Comparison of ENCODE assay signal across 8 cellular contexts in genomic region chr6:14118444-14118843, GRCh38. TPM values are rescaled to one million over a fixed set of nuclear protein-coding genes. Genes with fewer than 3 reads are reported as not detected.
A peak's percentile ranks its signal among the peaks of the same experiment; 100 is the strongest.
DNase-seq lines count a peak whose midpoint lies in the region; TF ChIP-seq lines count a peak whose summit lies in the region.

No MANE protein-coding gene starts in this region.

- no peak for TF ChIP-seq CTCF in esophagus squamous epithelium (IDR thresholded peaks at IDR 0.05)
- no peak for TF ChIP-seq CTCF in spleen (IDR thresholded peaks at IDR 0.05 in 8 of 11, conservative IDR thresholded peaks at IDR 0.05 in 3 of 11)

- H3K27ac ChIP-seq in SK-N-MC (no peak overlapping the region), esophagus squamous epithelium (peak overlapping the region in 2 of 4 donors; percentile 57 to 67), spleen (peak overlapping the region; percentile 31 to 92 (median 86))

- H3K36me3 ChIP-seq in SK-N-MC (ENCODE audit: insufficient read depth, low read length) (peaks cover 27% of the 10 kb centered on the region), esophagus squamous epithelium (no peaks in the 10 kb centered on the region), spleen (no peaks in the 10 kb centered on the region)

- H3K4me1 ChIP-seq in esophagus squamous epithelium: peaks cover 7 to 24% (median 8%) of the 10 kb centered on the region in 3 donors
- H3K4me1 ChIP-seq in spleen: peaks cover 12 to 66% (median 47%) of the 10 kb centered on the region in 6 donors

- TF ChIP-seq POLR2A in esophagus squamous epithelium (IDR thresholded peaks at IDR 0.05) (no peak), spleen (IDR thresholded peaks at IDR 0.05) (no peak)

- H3K27me3 ChIP-seq in esophagus squamous epithelium (peaks cover 0 to 7% (median 0%) of the 10 kb centered on the region in 4 donors), spleen (replicated peaks in 1 of 7) (no peaks in the 10 kb centered on the region)

- intact Hi-C loops in esophagus squamous epithelium (cut with DNase I) (no loop called here), spleen (cut with DNase I; ENCODE audit: low total_unique reads) (no loop called here)

- H3K9me3 ChIP-seq in SK-N-MC (ENCODE audit: low read depth, low read length) (no peaks in the 10 kb centered on the region), esophagus squamous epithelium (no peaks in the 10 kb centered on the region), spleen (no peaks in the 10 kb centered on the region)

- H3K4me3 ChIP-seq in SK-N-MC: peak overlapping the region; percentile 95
- peak overlapping the region in 3 of 4 donors; percentile 63 to 82 (median 65) for H3K4me3 ChIP-seq in esophagus squamous epithelium
- H3K4me3 ChIP-seq in spleen: peak overlapping the region; percentile 22 to 86 (median 62)

- WGBS in esophagus squamous epithelium, 2 donors: 69% methylated on average over 2 of the region's 2 CpGs; no CpG with 5 or more reads in 1 of the 2 donors
- 53 to 80% (median 72%) methylated on average over 2 of the region's 2 CpGs for WGBS in spleen, 5 donors

- peak; percentile 45 for DNase-seq in NCI-H82 (lab: John Stamatoyannopoulos, UW)
- DNase-seq in NCI-H82 treated with DMSO at 0.1 percent for 48 hours (lab: John Stamatoyannopoulos, UW; ENCODE audit: unreplicated experiment): no peak
- no peak for DNase-seq in SK-N-MC (ENCODE audit: low read depth, low spot score)
- DNase-seq in esophagus squamous epithelium (lab: John Stamatoyannopoulos, UW): no peak
- DNase-seq in spleen: no peak
- no peak for DNase-seq in KG1 (lab: John Stamatoyannopoulos, UW)
- DNase-seq in HK-2 (ENCODE audit: unreplicated experiment): no peak
- no peak for DNase-seq in NK-92 (lab: John Stamatoyannopoulos, UW; ENCODE audit: unreplicated experiment)

- H3K9ac ChIP-seq in SK-N-MC (ENCODE audit: insufficient read length): peak overlapping the region; percentile 71

RNA-seq across cellular contexts. Expression of gene CD83, which starts 0.9 kb away (rescaled TPM):
- total RNA-seq in esophagus squamous epithelium (1 to 10 TPM in 2 of 4 donors, under 1 TPM in 2; 0.56 to 2.8 (median 1.1) TPM), spleen (10 to 100 TPM; 11.7 to 51.5 (median 15.0) TPM)
- polyA plus RNA-seq in spleen: 10 to 100 TPM; 25.6 to 36.8 (median 32.6) TPM
